Comparison of ENCODE assay signal across 16 cellular contexts in the genomic region with DNA sequence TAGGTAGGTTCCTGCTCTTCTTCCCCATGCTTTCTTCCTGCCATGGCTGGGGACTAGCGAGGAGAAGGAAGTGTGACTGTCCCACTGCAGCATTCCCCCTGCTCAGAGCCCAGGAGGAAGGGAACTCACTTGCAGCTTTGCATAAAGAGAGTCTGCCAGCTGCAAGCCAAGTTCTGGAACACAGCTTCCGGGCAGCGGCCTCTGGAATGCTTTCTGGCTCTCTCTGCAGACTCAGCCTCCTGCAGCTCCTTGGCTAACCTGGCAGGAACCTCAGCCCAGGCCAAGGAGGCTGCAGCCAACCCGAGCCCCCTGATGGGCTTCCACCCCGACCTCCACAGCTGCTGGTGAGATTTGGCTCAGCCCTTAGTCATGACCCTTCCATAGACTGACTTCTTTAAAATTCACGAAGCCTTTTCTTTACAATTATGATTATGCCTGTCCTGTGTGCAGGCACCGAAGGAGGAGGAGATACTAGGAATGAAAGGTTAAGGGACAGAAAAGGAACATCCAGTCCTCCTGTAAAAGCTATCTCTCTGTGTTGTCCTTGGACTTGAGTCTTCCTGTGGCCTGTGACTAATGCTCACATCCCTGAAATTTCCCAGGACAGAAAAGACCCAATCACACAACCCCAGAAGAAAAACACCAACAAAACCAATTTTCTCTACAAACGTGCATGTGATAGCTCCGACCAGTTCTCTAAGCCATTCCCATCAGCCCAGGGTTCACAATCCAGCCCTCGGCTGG.
DNase-seq lines count a peak whose midpoint lies in the region; ATAC-seq and TF ChIP-seq lines count a peak whose summit lies in the region.
"Had no signal": no experiment of that assay in that cellular context is flagged by ENCODE, and none has a peak within 500 bp of the region (broad histone marks: within the 10 kb centered on the region; RNA-seq: fewer than 3 reads in every experiment).

No MANE protein-coding gene starts in this region.

- H3K27me3 ChIP-seq in GM23248 (replicated peaks; ENCODE audit: insufficient read depth) (peaks cover 10% of the 10 kb centered on the region), right cardiac atrium (ENCODE audit: control insufficient read depth, insufficient read depth) (no peaks in the 10 kb centered on the region), prostate gland (replicated peaks; ENCODE audit: insufficient read depth) (no peaks in the 10 kb centered on the region), MM.1S (replicated peaks; ENCODE audit: insufficient read depth, low read length) (no peaks in the 10 kb centered on the region)

- H3K4me1 ChIP-seq in GM23248 (ENCODE audit: insufficient read depth) (no peaks in the 10 kb centered on the region), right cardiac atrium (ENCODE audit: control insufficient read depth, insufficient read depth, low read length) (no peaks in the 10 kb centered on the region), prostate gland (replicated peaks) (no peaks in the 10 kb centered on the region), MM.1S (ENCODE audit: low read length) (no peaks in the 10 kb centered on the region)

- H3K4me3 ChIP-seq in GM23248, result no peak overlapping the region
- no peak overlapping the region for H3K4me3 ChIP-seq in right cardiac atrium (ENCODE audit: low read length)
- no peak overlapping the region for H3K4me3 ChIP-seq in prostate gland
- H3K4me3 ChIP-seq in MM.1S (ENCODE audit: low read length), result no peak overlapping the region

- H3K36me3 ChIP-seq in GM23248 (ENCODE audit: low read depth) (no peaks in the 10 kb centered on the region), prostate gland (no peaks in the 10 kb centered on the region), MM.1S (replicated peaks; ENCODE audit: insufficient read depth, low read length) (no peaks in the 10 kb centered on the region)

- H2AFZ ChIP-seq in GM23248, result no peak overlapping the region
- H2AFZ ChIP-seq in MM.1S (ENCODE audit: low read length), result no peak overlapping the region

- H3K79me2 ChIP-seq in GM23248 (ENCODE audit: insufficient read depth) (no peaks in the 10 kb centered on the region), MM.1S (ENCODE audit: low read length) (no peaks in the 10 kb centered on the region)

- no peak overlapping the region for H3K9ac ChIP-seq in GM23248
- no peak overlapping the region for H3K9ac ChIP-seq in MM.1S (ENCODE audit: low read length)

- intact Hi-C loops in right cardiac atrium (cut with DNase I) (no loop called here), prostate gland (cut with DNase I) (no loop called here)

- H3F3A ChIP-seq in GM23248 (ENCODE audit: insufficient read depth) (no peaks in the 10 kb centered on the region), MM.1S (ENCODE audit: insufficient read depth, low read length) (no peaks in the 10 kb centered on the region)

- no peak overlapping the region for H3K27ac ChIP-seq in GM23248
- H3K27ac ChIP-seq in right cardiac atrium (ENCODE audit: low read length), result no peak overlapping the region
- peak overlapping the region; percentile 3 to 47 for H3K27ac ChIP-seq in prostate gland
- H3K27ac ChIP-seq in MM.1S (ENCODE audit: low read length), result no peak overlapping the region

- no peaks in the 10 kb centered on the region for H3K9me3 ChIP-seq in GM23248 (ENCODE audit: low read depth)
- H3K9me3 ChIP-seq in right cardiac atrium (ENCODE audit: control insufficient read depth, low read length), result peaks cover 3% of the 10 kb centered on the region
- H3K9me3 ChIP-seq in prostate gland, result no peaks in the 10 kb centered on the region
- no peaks in the 10 kb centered on the region for H3K9me3 ChIP-seq in MM.1S (replicated peaks; ENCODE audit: insufficient read depth, low read length)

- in situ Hi-C loops in GM23248 (cut with MboI), result no loop called here
- in situ Hi-C loops in GM13976 (cut with MboI; ENCODE audit: low sequenced_read_pairs, unreplicated experiment), result no loop called here

- TF ChIP-seq CTCF in prostate gland (IDR thresholded peaks at IDR 0.05), result no peak
- TF ChIP-seq CTCF in MM.1S (IDR thresholded peaks at IDR 0.05; ENCODE audit: low read length), result no peak
- TF ChIP-seq CTCF in GM13976 (IDR thresholded peaks at IDR 0.05; ENCODE audit: borderline replicate concordance, control extremely low read depth, extremely low read depth, insufficient read depth, missing control alignments), result no peak

- H3K4me2 ChIP-seq in GM23248 (ENCODE audit: unreplicated experiment) (no peak overlapping the region), MM.1S (ENCODE audit: low read depth, low read length) (no peak overlapping the region)

- ATAC-seq in right cardiac atrium (peak; percentile 32 to 68), GM21737 (IDR thresholded peaks at IDR 0.05; ENCODE audit: unreplicated experiment) (no peak)

- TF ChIP-seq POLR2A in prostate gland (IDR thresholded peaks at IDR 0.05), result no peak

- peak; percentile 8 for DNase-seq in GM23248
- DNase-seq in astrocyte of the hippocampus (ENCODE audit: low read depth, low spot score), result peak; percentile 78
- DNase-seq in right cardiac atrium, result peak in 1 of 3 donors; percentile 67
- DNase-seq in prostate gland (ENCODE audit: low spot score), result peak; percentile 7
- DNase-seq in NOMO-1 treated with DMSO at 0.1 percent for 48 hours (lab: John Stamatoyannopoulos, UW; ENCODE audit: unreplicated experiment), result no peak
- DNase-seq in MM.1S, result no peak
- no peak for DNase-seq in GM13976 (ENCODE audit: low spot score)
- DNase-seq: activated CD4-positive, alpha-beta T cell treated with anti-CD3 and anti-CD28 coated beads, Interleukin-2, amount 50 U/mL, for 1 hour; activated gamma-delta T cell treated with Interleukin-2 at 50 U/mL for 16 hours; CD8-positive, alpha-beta memory T cell; DMS79; NCI-H1092; NCI-H2081 treated with DMSO at 0.1 percent for 48 hours; stimulated activated CD4-positive, alpha-beta T cell treated with anti-CD3 and anti-CD28 coated beads, Interleukin-12 subunit alpha, Interleukin-12 subunit beta, amount 100 ng/mL, for 4 hours; stimulated activated CD8-positive, alpha-beta memory T cell treated with anti-CD3 and anti-CD28 coated beads, Interleukin-4, amount 100 ng/mL, for 48 hours had no signal

- H3K9me2 ChIP-seq in GM23248 (ENCODE audit: insufficient read depth) (no peaks in the 10 kb centered on the region), MM.1S (replicated peaks; ENCODE audit: insufficient read depth, low read length) (no peaks in the 10 kb centered on the region)

- 22 to 28% methylated on average over 10 of the region's 10 CpGs for WGBS in GM23248 (ENCODE audit: low coverage in 1 of 2, low lambda C conversion rate in 2 of 2, missing lambda C conversion rate in 2 of 2), 2 experiments
- 47% methylated on average over 10 of the region's 10 CpGs for WGBS in right cardiac atrium
- WGBS in prostate gland, result 48% methylated on average over 10 of the region's 10 CpGs

- H4K20me1 ChIP-seq in GM23248 (ENCODE audit: insufficient read depth) (no peaks in the 10 kb centered on the region), MM.1S (ENCODE audit: insufficient read depth, low read length) (no peaks in the 10 kb centered on the region)

Comparison
In these comparisons a context has a peak if more than half of its experiments do, and no peak if none do; other contexts are left out.
1. DNase-seq: peak in GM23248 (single experiment), astrocyte of the hippocampus (single experiment) and prostate gland (single experiment); none in NOMO-1 treated with DMSO at 0.1 percent for 48 hours (single experiment), MM.1S (single experiment) and GM13976 (single experiment).
2. H3K27ac ChIP-seq: peak in prostate gland (2 of 2); none in GM23248 (single experiment), right cardiac atrium (single experiment) and MM.1S (single experiment).